8 cellular contexts compared by ENCODE assay signal in genomic region chr18:37778417-37779165, GRCh38.
DNase-seq lines count a peak whose midpoint lies in the region; ATAC-seq, FAIRE-seq and TF ChIP-seq lines count a peak whose summit lies in the region.

No MANE protein-coding gene starts in this region.

- H3K27ac ChIP-seq in right lobe of liver (no peak overlapping the region), stomach (no peak overlapping the region)

- H3K4me1 ChIP-seq in right lobe of liver, result no peaks in the 10 kb centered on the region
- no peaks in the 10 kb centered on the region for H3K4me1 ChIP-seq in stomach

- peak; percentile 85 for TF ChIP-seq CTCF in bronchial epithelial cell (IDR thresholded peaks at IDR 0.05; ENCODE audit: insufficient read depth, low read length, severe bottlenecking)
- peak; percentile 53 to 72 (median 68) for TF ChIP-seq CTCF in right lobe of liver (IDR thresholded peaks at IDR 0.05)
- TF ChIP-seq CTCF in stomach (IDR thresholded peaks at IDR 0.05), result peak in 4 of 7 experiments; percentile 16 to 44 (median 36)

- H3K27me3 ChIP-seq in bronchial epithelial cell (ENCODE audit: control insufficient read depth, insufficient read depth, low read length), result no peaks in the 10 kb centered on the region
- no peaks in the 10 kb centered on the region for H3K27me3 ChIP-seq in right lobe of liver
- peaks cover 0 to 11% (median 0%) of the 10 kb centered on the region in 3 donors for H3K27me3 ChIP-seq in stomach

- TF ChIP-seq EP300 in stomach (IDR thresholded peaks at IDR 0.05), result no peak

- FAIRE-seq in RCC 7860 (lab: Jason Lieb, UNC), result no peak
- no peak for FAIRE-seq in bronchial epithelial cell (lab: Jason Lieb, UNC)

- H3K4me3 ChIP-seq in bronchial epithelial cell (ENCODE audit: low read depth, low read length) (no peak overlapping the region), right lobe of liver (no peak overlapping the region), stomach (no peak overlapping the region)

- H3K36me3 ChIP-seq in bronchial epithelial cell (ENCODE audit: control insufficient read depth, insufficient read depth, low read length) (no peaks in the 10 kb centered on the region), right lobe of liver (no peaks in the 10 kb centered on the region), stomach (no peaks in the 10 kb centered on the region)

- 13% methylated on average over 18 of the region's 21 CpGs for WGBS in right lobe of liver (ENCODE audit: insufficient coverage, low coverage, low lambda C conversion rate, missing lambda C conversion rate)
- WGBS in stomach, 5 donors, result 24 to 34% (median 26%) methylated on average over 14 to 21 of the region's 21 CpGs

- intact Hi-C loops in right lobe of liver (cut with DNase I), result no loop called here
- intact Hi-C loops in stomach (cut with DNase I; ENCODE audit: low total_unique reads), result no loop called here

- ATAC-seq in GM21360 (IDR thresholded peaks at IDR 0.05; ENCODE audit: unreplicated experiment) (peak; percentile 77), right lobe of liver (peak; percentile 76 to 91 (median 80))

- TF ChIP-seq POLR2A in right lobe of liver (IDR thresholded peaks at IDR 0.05) (no peak), stomach (IDR thresholded peaks at IDR 0.05) (no peak)

- H3K9me3 ChIP-seq in right lobe of liver, result no peaks in the 10 kb centered on the region
- no peaks in the 10 kb centered on the region for H3K9me3 ChIP-seq in stomach

- DNase-seq in DMS53 treated with DMSO at 0.1 percent for 48 hours (lab: John Stamatoyannopoulos, UW; ENCODE audit: unreplicated experiment) (peak; percentile 45), HUDEP-2 (lab: John Stamatoyannopoulos, UW; ENCODE audit: unreplicated experiment in 76 of 76) (peak in 44 of 76 experiments; percentile 1 to 72 (median 20)), RCC 7860 (ENCODE audit: low spot score) (peak; percentile 8), bronchial epithelial cell (ENCODE audit: low read depth) (peak; percentile 36), right lobe of liver (peak; percentile 56 to 66 (median 57)), stomach (peak; percentile 46), OCI-M2 (lab: John Stamatoyannopoulos, UW; ENCODE audit: unreplicated experiment) (no peak)
